Comparison of ENCODE assay signal across 29 cellular contexts in genomic region chr2:200540793-200541192, GRCh38.
"Had no signal": no experiment of that assay in that cellular context is flagged by ENCODE, and none has a peak within 500 bp of the region (broad histone marks: within the 10 kb centered on the region; RNA-seq: fewer than 3 reads in every experiment).

No MANE protein-coding gene starts in this region.

- H3K9me3 Mint-ChIP-seq: dendritic cell treated with granulocyte-macrophage colony-stimulating factor and Interleukin-4, amounts not matched to agents 40 ng/mL and 50 ng/mL, for 4 days; effector memory CD8-positive, alpha-beta T cell had no signal

- H3K27me3 ChIP-seq: colonic mucosa, dorsolateral prefrontal cortex, esophagus muscularis mucosa, esophagus squamous epithelium, foreskin keratinocyte, gastrocnemius medialis, gastroesophageal sphincter, heart left ventricle, heart right ventricle had no signal

- H3K4me3 Mint-ChIP-seq: dendritic cell treated with granulocyte-macrophage colony-stimulating factor and Interleukin-4, amounts not matched to agents 40 ng/mL and 50 ng/mL, for 4 days; effector memory CD8-positive, alpha-beta T cell; endodermal cell had no signal

- H3K27me3 Mint-ChIP-seq: dendritic cell treated with granulocyte-macrophage colony-stimulating factor and Interleukin-4, amounts not matched to agents 40 ng/mL and 50 ng/mL, for 4 days; effector memory CD8-positive, alpha-beta T cell had no signal

- ATAC-seq: effector memory CD8-positive, alpha-beta T cell; esophagus mucosa; foreskin keratinocyte; gastrocnemius medialis; gastroesophageal sphincter; heart left ventricle; heart right ventricle had no signal

- H3K36me3 ChIP-seq: colonic mucosa, esophagus muscularis mucosa, gastrocnemius medialis, gastroesophageal sphincter had no signal

- H3K4me3 ChIP-seq: colonic mucosa, coronary artery, dorsolateral prefrontal cortex, esophagus muscularis mucosa, esophagus squamous epithelium, gastrocnemius medialis, gastroesophageal sphincter, heart left ventricle, heart right ventricle had no signal

- H3K27ac ChIP-seq: colonic mucosa, coronary artery, dorsolateral prefrontal cortex, epithelial cell of prostate, esophagus muscularis mucosa, esophagus squamous epithelium, foreskin keratinocyte, gastrocnemius medialis, gastroesophageal sphincter, heart left ventricle, heart right ventricle had no signal

- H3K27ac Mint-ChIP-seq: dendritic cell treated with granulocyte-macrophage colony-stimulating factor and Interleukin-4, amounts not matched to agents 40 ng/mL and 50 ng/mL, for 4 days; effector memory CD8-positive, alpha-beta T cell; endodermal cell had no signal

- H3K4me1 Mint-ChIP-seq: endodermal cell had no signal

- DNase-seq: colonic mucosa; cortex of kidney; dermis blood vessel endothelial cell; dorsolateral prefrontal cortex; effector CD4-positive, alpha-beta T cell; effector CD8-positive, alpha-beta T cell; effector memory CD4-positive, alpha-beta T cell; effector memory CD8-positive, alpha-beta T cell; endodermal cell; erythroblast; esophagus squamous epithelium; foreskin fibroblast; foreskin keratinocyte; foreskin melanocyte; gastrocnemius medialis; glutamatergic neuron; head of caudate nucleus; heart left ventricle; heart right ventricle had no signal

- H3K4me1 ChIP-seq: colonic mucosa, esophagus muscularis mucosa, esophagus squamous epithelium, foreskin keratinocyte, gastrocnemius medialis, gastroesophageal sphincter, heart left ventricle, heart right ventricle had no signal

- FAIRE-seq: colon, endometrium, endothelial cell of umbilical vein, frontal cortex had no signal

- H3K9me3 ChIP-seq: colonic mucosa, esophagus muscularis mucosa, esophagus squamous epithelium, gastrocnemius medialis, gastroesophageal sphincter, heart left ventricle had no signal
